8 cellular contexts compared by ENCODE assay signal in genomic region chr3:108221911-108222812, GRCh38. TPM values are rescaled to one million over a fixed set of nuclear protein-coding genes. Genes with fewer than 3 reads are reported as not detected.
DNase-seq lines count a peak whose midpoint lies in the region; FAIRE-seq and TF ChIP-seq lines count a peak whose summit lies in the region.

A gene with protein sequence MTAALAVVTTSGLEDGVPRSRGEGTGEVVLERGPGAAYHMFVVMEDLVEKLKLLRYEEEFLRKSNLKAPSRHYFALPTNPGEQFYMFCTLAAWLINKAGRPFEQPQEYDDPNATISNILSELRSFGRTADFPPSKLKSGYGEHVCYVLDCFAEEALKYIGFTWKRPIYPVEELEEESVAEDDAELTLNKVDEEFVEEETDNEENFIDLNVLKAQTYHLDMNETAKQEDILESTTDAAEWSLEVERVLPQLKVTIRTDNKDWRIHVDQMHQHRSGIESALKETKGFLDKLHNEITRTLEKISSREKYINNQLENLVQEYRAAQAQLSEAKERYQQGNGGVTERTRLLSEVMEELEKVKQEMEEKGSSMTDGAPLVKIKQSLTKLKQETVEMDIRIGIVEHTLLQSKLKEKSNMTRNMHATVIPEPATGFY (minus strand): TSS chr3:108222424. CDS start chr3:108222322, 102 bp downstream.

- peaks cover 0 to 13% of the 10 kb centered on the region in 2 donors for H3K36me3 ChIP-seq in neuronal stem cell (replicated peaks in 1 of 2; ENCODE audit: control insufficient read depth in 2 of 2, insufficient read depth in 2 of 2, low read length in 2 of 2)

- H3K36me3 Mint-ChIP-seq in activated naive CD4-positive, alpha-beta T cell treated with anti-CD3 and anti-CD28 coated beads for 36 hours (ENCODE audit: low read depth): peaks cover 2% of the 10 kb centered on the region

- intact Hi-C loops in activated naive CD4-positive, alpha-beta T cell treated with anti-CD3 and anti-CD28 coated beads for 36 hours (cut with micrococcal nuclease): loop anchor here (1.0 to 5.0 kb wide), 13 partner anchors 19 to 790 kb away; partner anchors contain the start of genes BBX, CIP2A, DZIP3 and TRAT1

- no peak within 1 kb of the TSS for H2BK120ac ChIP-seq in neuronal stem cell (ENCODE audit: low read depth, low read length)

- H4K8ac ChIP-seq in neuronal stem cell (ENCODE audit: low read depth, low read length): no peak within 1 kb of the TSS

- DNase-seq in GDM1 (lab: John Stamatoyannopoulos, UW) (peak; percentile 94), HEK293T (ENCODE audit: extremely low spot score) (peak; percentile 98), MV-4-11 (lab: John Stamatoyannopoulos, UW) (peak; percentile 95), SK-N-DZ (ENCODE audit: low spot score) (peak; percentile 98), frontal cortex (ENCODE audit: low spot score in 2 of 2) (peak; percentile 80 to 94), neuronal stem cell (ENCODE audit: low spot score) (peak; percentile 97)
- peak; percentile 95 for DNase-seq in activated naive CD4-positive, alpha-beta T cell treated with anti-CD3 and anti-CD28 coated beads for 36 hours

- peak within 1 kb of the TSS; percentile 96 for H2AFZ ChIP-seq in neuronal stem cell (ENCODE audit: low read length)

- peak within 1 kb of the TSS; percentile 95 for H3K18ac ChIP-seq in neuronal stem cell (ENCODE audit: low read length)

- H3K14ac ChIP-seq in neuronal stem cell (ENCODE audit: low read length): peak within 1 kb of the TSS; percentile 78

- peak within 1 kb of the TSS; percentile 94 for H2BK5ac ChIP-seq in neuronal stem cell (ENCODE audit: low read length)

- peak within 1 kb of the TSS; percentile 97 for H3K4me3 Mint-ChIP-seq in activated naive CD4-positive, alpha-beta T cell treated with anti-CD3 and anti-CD28 coated beads for 36 hours

- H3K9me3 ChIP-seq in neuronal stem cell (replicated peaks in 1 of 2; ENCODE audit: control insufficient read depth in 2 of 2, insufficient read depth in 1 of 2, low read depth in 1 of 2, low read length in 2 of 2): no peaks in the 10 kb centered on the region

- no peaks in the 10 kb centered on the region for H3K27me3 Mint-ChIP-seq in activated naive CD4-positive, alpha-beta T cell treated with anti-CD3 and anti-CD28 coated beads for 36 hours (ENCODE audit: low read depth)

- H3K9ac ChIP-seq in neuronal stem cell (ENCODE audit: low read depth, low read length, poor library complexity): peak within 1 kb of the TSS; percentile 79

- TF ChIP-seq CTCF in subcutaneous adipose tissue (IDR thresholded peaks at IDR 0.05; ENCODE audit: low read depth): no peak

- H3K27me3 ChIP-seq in neuronal stem cell (ENCODE audit: control insufficient read depth in 3 of 3, insufficient read depth in 3 of 3, low read depth in 1 of 3, low read length in 3 of 3): no peaks in the 10 kb centered on the region

- no peak within 1 kb of the TSS for H2AK5ac ChIP-seq in neuronal stem cell (ENCODE audit: low read depth, low read length)

- H3K4me3 ChIP-seq in neuronal stem cell (ENCODE audit: low read length in 2 of 2): peak within 1 kb of the TSS; percentile 81 to 92

- no peak within 1 kb of the TSS for H4K91ac ChIP-seq in neuronal stem cell (ENCODE audit: low read depth, low read length, poor library complexity)

- H3K4me2 ChIP-seq in neuronal stem cell (ENCODE audit: insufficient read depth, low read length, poor library complexity, severe bottlenecking): peak within 1 kb of the TSS; percentile 61

- WGBS in neuronal stem cell (ENCODE audit: extremely low coverage in 2 of 2, insufficient read length in 2 of 2, insufficient replicate concordance in 1 of 2), 2 donors: no CpG with 5 or more reads among the region's 57 CpGs

- H2BK12ac ChIP-seq in neuronal stem cell (ENCODE audit: low read length): no peak within 1 kb of the TSS

- H3K4me1 Mint-ChIP-seq in activated naive CD4-positive, alpha-beta T cell treated with anti-CD3 and anti-CD28 coated beads for 36 hours (ENCODE audit: low read depth): peaks cover 42% of the 10 kb centered on the region

- peaks cover 2% of the 10 kb centered on the region for H3K79me1 ChIP-seq in neuronal stem cell (ENCODE audit: low read depth, low read length)

- H2BK15ac ChIP-seq in neuronal stem cell (ENCODE audit: low read length): peak within 1 kb of the TSS; percentile 82

- H3K9me3 Mint-ChIP-seq in activated naive CD4-positive, alpha-beta T cell treated with anti-CD3 and anti-CD28 coated beads for 36 hours: no peaks in the 10 kb centered on the region

- H3K27ac Mint-ChIP-seq in activated naive CD4-positive, alpha-beta T cell treated with anti-CD3 and anti-CD28 coated beads for 36 hours: peak within 1 kb of the TSS; percentile 97

- no peak within 1 kb of the TSS for H3K23ac ChIP-seq in neuronal stem cell (ENCODE audit: low read depth, low read length, poor library complexity)

- peak within 1 kb of the TSS; percentile 77 for H3K27ac ChIP-seq in neuronal stem cell (replicated peaks; ENCODE audit: low read length)

- POLR2A ChIA-PET in HEK293T (lab: Yijun Ruan, JAX): no interaction called here

- H3K4me1 ChIP-seq in neuronal stem cell (ENCODE audit: control insufficient read depth in 2 of 2, insufficient read depth in 1 of 2, low read depth in 1 of 2, low read length in 2 of 2): peaks cover 9 to 13% of the 10 kb centered on the region in 2 donors

- H3K4ac ChIP-seq in neuronal stem cell (ENCODE audit: low read length): no peak within 1 kb of the TSS

- peak; percentile 13 for FAIRE-seq in frontal cortex (lab: Jason Lieb, UNC)

- CTCF ChIA-PET in HEK293T (lab: Yijun Ruan, JAX): interaction anchor here (0.9 kb wide), 1 partner anchor 69 kb away, joined by 4 read pairs; no protein-coding TSS in a partner anchor
- CTCF ChIA-PET in activated naive CD4-positive, alpha-beta T cell treated with anti-CD3 and anti-CD28 coated beads for 36 hours (lab: Charles Lee): interaction anchor here (1.1 to 2.3 kb wide), 6 partner anchors 55 to 185 kb away, joined by 3 to 8 read pairs (median 4); no protein-coding TSS in a partner anchor

TF ChIP-seq in HEK293T, 16 proteins besides CTCF, POLR2A, EP300 and RAD21:
- TF ChIP-seq FOXA1 (IDR thresholded peaks at IDR 0.05) (no peak), PKNOX1 (IDR thresholded peaks at IDR 0.05) (peak; percentile 57; the same call in 1 of the 2 replicates), FOXM1 (IDR thresholded peaks at IDR 0.05; ENCODE audit: borderline replicate concordance) (no peak), L3MBTL2 (conservative IDR thresholded peaks at IDR 0.05) (peak; percentile 78), NFRKB (IDR thresholded peaks at IDR 0.05) (no peak)
TF ChIP-seq in HEK293T: peak in this region for 2.

RNA-seq across cellular contexts. Expression of the gene that starts here (rescaled TPM):
- polyA plus RNA-seq in SK-N-DZ (2014; cell fraction: cytosol; rRNA removed): 23.1 and 30.2 TPM in 2 replicates
- polyA plus RNA-seq in SK-N-DZ (2014; cell fraction: nucleus; rRNA removed): 22.7 and 51.6 TPM in 2 replicates
- total RNA-seq in activated naive CD4-positive, alpha-beta T cell treated with anti-CD3 and anti-CD28 coated beads for 36 hours: 10 to 100 TPM; 26.2 to 27.7 TPM
- total RNA-seq in frontal cortex: 39.9 TPM
- polyA plus RNA-seq in neuronal stem cell (2013, experiment 1 of 2): 49.5 TPM
- 52.3 TPM for polyA plus RNA-seq in neuronal stem cell (2013, experiment 2 of 2)
- total RNA-seq in subcutaneous adipose tissue: 10 to 100 TPM; 24.3 to 53.3 (median 34.4) TPM

Comparison
In these comparisons a context has a peak if more than half of its experiments do, and no peak if none do; other contexts are left out.
1. Peak in every context shown above with its lines: DNase-seq, H3K4me3 ChIP-seq and H3K27ac ChIP-seq.